Comparison of ENCODE assay signal across 9 cellular contexts in genomic region chr3:43223670-43224364, GRCh38.
DNase-seq lines count a peak whose midpoint lies in the region; ATAC-seq, FAIRE-seq and TF ChIP-seq lines count a peak whose summit lies in the region.
"Had no signal": no experiment of that assay in that cellular context is flagged by ENCODE, and none has a peak within 500 bp of the region (broad histone marks: within the 10 kb centered on the region; RNA-seq: fewer than 3 reads in every experiment).

No MANE protein-coding gene starts in this region.

- POLR2A ChIA-PET in HEK293 (lab: Yijun Ruan, JAX), result interaction anchor here (0.7 kb wide), 1 partner anchor 90 kb away, joined by 6 read pairs; no protein-coding TSS in a partner anchor

- H3K9me3 ChIP-seq in HEK293 (ENCODE audit: control insufficient read depth, insufficient read depth, low read depth, low read length), result no peaks in the 10 kb centered on the region
- peaks cover 0 to 7% of the 10 kb centered on the region in 2 donors for H3K9me3 ChIP-seq in kidney (ENCODE audit: control insufficient read depth in 1 of 2, low read length in 2 of 2)

- H3K4me1 ChIP-seq in HEK293 (ENCODE audit: control insufficient read depth, insufficient read depth, low read length) (no peaks in the 10 kb centered on the region), kidney (ENCODE audit: control insufficient read depth in 1 of 2, insufficient read depth in 1 of 2, low read depth in 1 of 2, low read length in 2 of 2) (peaks cover 4 to 6% of the 10 kb centered on the region in 2 donors)

- intact Hi-C loops in kidney (cut with DNase I), result no loop called here

- no peak overlapping the region for H3K4me3 ChIP-seq in AG10803 (ENCODE audit: low read length)
- no peak overlapping the region for H3K4me3 ChIP-seq in HEK293 (ENCODE audit: low read depth, low read length)
- no peak overlapping the region for H3K4me3 ChIP-seq in kidney (ENCODE audit: low read length in 2 of 2)

- peak; percentile 83 for FAIRE-seq in kidney (lab: Jason Lieb, UNC)

- H3K27ac ChIP-seq in HEK293 (ENCODE audit: extremely low read depth, low read depth, low read length) (no peak overlapping the region), kidney (ENCODE audit: low read depth in 2 of 2, low read length in 2 of 2) (no peak overlapping the region)

- H3K9ac ChIP-seq in kidney (ENCODE audit: low read length in 2 of 2), result no peak overlapping the region

- TF ChIP-seq CTCF in AG10803 (conservative IDR thresholded peaks at IDR 0.05; ENCODE audit: low read length) (peak; percentile 60), HEK293 (tag by site-specific recombination; IDR thresholded peaks at IDR 0.05) (no peak), kidney (IDR thresholded peaks at IDR 0.05; ENCODE audit: borderline replicate concordance, extremely low read depth, insufficient read depth) (no peak)

- H3K36me3 ChIP-seq in HEK293 (ENCODE audit: control insufficient read depth in 2 of 2, insufficient read depth in 1 of 2, low read length in 2 of 2) (no peaks in the 10 kb centered on the region), kidney (ENCODE audit: control insufficient read depth in 1 of 2, insufficient read depth in 2 of 2, low read length in 2 of 2) (no peaks in the 10 kb centered on the region)

- CTCF ChIA-PET in HEK293 (lab: Yijun Ruan, JAX), result interaction anchor here (0.7 kb wide), 1 partner anchor 157 kb away, joined by 3 read pairs; no protein-coding TSS in a partner anchor

- ATAC-seq in HG03108 (IDR thresholded peaks at IDR 0.05; ENCODE audit: unreplicated experiment) (no peak), HG03342 (IDR thresholded peaks at IDR 0.05; ENCODE audit: unreplicated experiment) (no peak), HG02884 (IDR thresholded peaks at IDR 0.05; ENCODE audit: unreplicated experiment) (no peak)

- DNase-seq in AG10803 (ENCODE audit: low read depth) (no peak), amniotic epithelial cell (ENCODE audit: low read depth) (peak; percentile 16), kidney (no peak), germinal center (ENCODE audit: low spot score) (no peak)
- DNase-seq: kidney glomerular epithelial cell had no signal

TF ChIP-seq in HEK293, 187 proteins besides CTCF, POLR2A, EP300 and RAD21:
- TF ChIP-seq ZNF654 (tag by site-specific recombination; IDR thresholded peaks at IDR 0.05; ENCODE audit: low read depth) (peak; percentile 2; the same call in 1 of the 2 replicates), GLI2 (tag by site-specific recombination; IDR thresholded peaks at IDR 0.05; ENCODE audit: borderline replicate concordance, low read depth) (no peak)
